15 cellular contexts compared by ENCODE assay signal in genomic region chr2:168529054-168529833, GRCh38.
DNase-seq lines count a peak whose midpoint lies in the region; ATAC-seq and TF ChIP-seq lines count a peak whose summit lies in the region.
"Had no signal": no experiment of that assay in that cellular context is flagged by ENCODE, and none has a peak within 500 bp of the region (broad histone marks: within the 10 kb centered on the region; RNA-seq: fewer than 3 reads in every experiment).

No MANE protein-coding gene starts in this region.

- H3K27me3 ChIP-seq in brain microvascular endothelial cell (replicated peaks) (no peaks in the 10 kb centered on the region), sigmoid colon (no peaks in the 10 kb centered on the region)

- peak overlapping the region; percentile 33 for H3K27ac ChIP-seq in brain microvascular endothelial cell
- peak overlapping the region in 1 of 4 donors; percentile 76 for H3K27ac ChIP-seq in sigmoid colon

- TF ChIP-seq CTCF in CD14-positive monocyte (IDR thresholded peaks at IDR 0.05) (no peak), brain microvascular endothelial cell (IDR thresholded peaks at IDR 0.05; ENCODE audit: low read depth, low read length, missing control alignments) (no peak), nephron progenitor cell (IDR thresholded peaks at IDR 0.05) (no peak), sigmoid colon (IDR thresholded peaks at IDR 0.05) (no peak)

- H3K4me3 ChIP-seq in brain microvascular endothelial cell (ENCODE audit: low read depth, low read length), result no peak overlapping the region
- H3K4me3 ChIP-seq in sigmoid colon, result no peak overlapping the region

- peaks cover 0 to 23% (median 17%) of the 10 kb centered on the region in 4 donors for H3K4me1 ChIP-seq in sigmoid colon

- peaks cover 74% of the 10 kb centered on the region for H3K4me1 Mint-ChIP-seq in CD14-positive monocyte
- H3K4me1 Mint-ChIP-seq in nephron progenitor cell, result peaks cover 25% of the 10 kb centered on the region

- peak; percentile 39 for ATAC-seq in HG02610 (IDR thresholded peaks at IDR 0.05; ENCODE audit: unreplicated experiment)
- ATAC-seq in HG03439 (IDR thresholded peaks at IDR 0.05; ENCODE audit: unreplicated experiment), result no peak
- ATAC-seq: SK-N-SH treated with all-trans-retinoic acid at 6 μM for 48 hours had no signal

- H3K27me3 Mint-ChIP-seq in CD14-positive monocyte (ENCODE audit: low read depth in 3 of 3) (no peaks in the 10 kb centered on the region), nephron progenitor cell (ENCODE audit: low read depth, poor library complexity) (no peaks in the 10 kb centered on the region)
- H3K27me3 Mint-ChIP-seq: activated T-cell treated with anti-CD3 and anti-CD28 coated beads, Interleukin-2, amount 50 U/mL, for 24 hours had no signal

- no peak for DNase-seq in CD14-positive monocyte (ENCODE audit: low spot score)
- DNase-seq in brain microvascular endothelial cell, result no peak
- no peak for DNase-seq in nephron progenitor cell
- DNase-seq in sigmoid colon, result no peak
- no peak for DNase-seq in NK-92 (lab: John Stamatoyannopoulos, UW; ENCODE audit: unreplicated experiment)
- no peak for DNase-seq in activated naive CD4-positive, alpha-beta T cell treated with Interleukin-2 at 50 U/mL for 16 hours
- DNase-seq: activated CD4-positive, alpha-beta T cell treated with anti-CD3 and anti-CD28 coated beads for 1 hour; activated T-cell treated with anti-CD3 and anti-CD28 coated beads, Interleukin-2, amount 50 U/mL, for 24 hours; GDM1; KBM-7; NCI-H2029; NCI-H774 had no signal

- intact Hi-C loops in CD14-positive monocyte (cut with micrococcal nuclease), result no loop called here
- intact Hi-C loops in sigmoid colon (cut with DNase I), result no loop called here

- H3K36me3 ChIP-seq in brain microvascular endothelial cell (replicated peaks) (no peaks in the 10 kb centered on the region), sigmoid colon (no peaks in the 10 kb centered on the region)

- H3K9me3 ChIP-seq in sigmoid colon, result no peaks in the 10 kb centered on the region

- TF ChIP-seq EP300 in sigmoid colon (IDR thresholded peaks at IDR 0.05), result no peak

- H3K36me3 Mint-ChIP-seq in CD14-positive monocyte, result peaks cover 0 to 1% of the 10 kb centered on the region in 2 donors
- H3K36me3 Mint-ChIP-seq in nephron progenitor cell (ENCODE audit: low read depth), result peaks cover 14% of the 10 kb centered on the region

- WGBS in sigmoid colon, 2 donors, result 88% methylated on average over 2 of the region's 2 CpGs

- no peak for TF ChIP-seq POLR2A in sigmoid colon (IDR thresholded peaks at IDR 0.05)

- H3K9me3 Mint-ChIP-seq in CD14-positive monocyte (peaks cover 0 to 3% (median 0%) of the 10 kb centered on the region in 7 donors), nephron progenitor cell (peaks cover 14% of the 10 kb centered on the region)

- in situ Hi-C loops in brain microvascular endothelial cell (cut with HindIII; ENCODE audit: low pct_ligation_motif_present, low sequenced_read_pairs), result no loop called here

- H3K27ac Mint-ChIP-seq in CD14-positive monocyte (peak overlapping the region; percentile 53 to 89 (median 74)), nephron progenitor cell (peak overlapping the region; percentile 55)
- H3K27ac Mint-ChIP-seq: activated T-cell treated with anti-CD3 and anti-CD28 coated beads, Interleukin-2, amount 50 U/mL, for 24 hours had no signal

- H3K4me3 Mint-ChIP-seq in CD14-positive monocyte (peak overlapping the region in 1 of 2 donors; percentile 14), nephron progenitor cell (no peak overlapping the region)
- H3K4me3 Mint-ChIP-seq: activated T-cell treated with anti-CD3 and anti-CD28 coated beads, Interleukin-2, amount 50 U/mL, for 24 hours had no signal
